Comparison of ENCODE assay signal across 22 cellular contexts in the genomic region with DNA sequence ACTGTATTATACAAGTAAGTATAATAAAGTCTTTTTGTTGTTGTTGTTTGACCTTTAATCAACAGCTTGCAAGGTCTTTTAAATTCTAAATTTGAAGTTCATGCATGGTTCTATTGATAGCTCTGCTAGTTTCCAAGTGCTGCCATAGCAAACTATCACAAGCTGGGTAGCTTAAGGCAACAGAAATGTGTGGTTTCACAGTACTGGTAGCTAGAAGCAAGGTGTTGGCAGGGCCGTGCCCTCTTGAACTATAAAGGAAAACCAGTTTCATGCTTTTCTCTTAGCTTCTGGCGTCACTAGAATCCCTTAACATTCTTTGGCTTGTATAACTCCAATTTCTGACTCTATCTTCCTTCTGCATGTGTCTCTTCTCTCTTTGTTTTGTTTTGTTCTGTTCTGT.
"Had no signal": no experiment of that assay in that cellular context is flagged by ENCODE, and none has a peak within 500 bp of the region (broad histone marks: within the 10 kb centered on the region; RNA-seq: fewer than 3 reads in every experiment).

No MANE protein-coding gene starts in this region.

- H3K36me3 ChIP-seq: SJCRH30 had no signal

- H3K9me3 ChIP-seq: SJCRH30 had no signal

- H3K4me3 ChIP-seq: SJCRH30 had no signal

- H3K27ac ChIP-seq: SJCRH30 had no signal

- H3K4me1 ChIP-seq: SJCRH30 had no signal

- DNase-seq: IMR-90; Karpas-422; KG1; MV-4-11; NCI-H1048; NCI-H1105; NCI-H1417; NCI-H1436 treated with DMSO at 0.1 percent for 48 hours; NCI-H1694; NCI-H187 treated with DMSO at 0.1 percent for 48 hours; NCI-H2029 treated with DMSO at 0.1 percent for 48 hours; NCI-H2107; NCI-H2171; NCI-H2227 treated with DMSO at 0.1 percent for 48 hours; NCI-H524 treated with DMSO at 0.1 percent for 48 hours; NCI-H69; NCI-H774; NK-92 treated with Interleukin-12 subunit alpha and Interleukin-12 subunit beta, amount 100 ng/mL, for 24 hours; PC-3; SHP77 treated with DMSO at 0.1 percent for 48 hours; SJCRH30; T-helper 1 cell had no signal
